ENCODE assay signal across 17 cellular contexts in the genomic region with DNA sequence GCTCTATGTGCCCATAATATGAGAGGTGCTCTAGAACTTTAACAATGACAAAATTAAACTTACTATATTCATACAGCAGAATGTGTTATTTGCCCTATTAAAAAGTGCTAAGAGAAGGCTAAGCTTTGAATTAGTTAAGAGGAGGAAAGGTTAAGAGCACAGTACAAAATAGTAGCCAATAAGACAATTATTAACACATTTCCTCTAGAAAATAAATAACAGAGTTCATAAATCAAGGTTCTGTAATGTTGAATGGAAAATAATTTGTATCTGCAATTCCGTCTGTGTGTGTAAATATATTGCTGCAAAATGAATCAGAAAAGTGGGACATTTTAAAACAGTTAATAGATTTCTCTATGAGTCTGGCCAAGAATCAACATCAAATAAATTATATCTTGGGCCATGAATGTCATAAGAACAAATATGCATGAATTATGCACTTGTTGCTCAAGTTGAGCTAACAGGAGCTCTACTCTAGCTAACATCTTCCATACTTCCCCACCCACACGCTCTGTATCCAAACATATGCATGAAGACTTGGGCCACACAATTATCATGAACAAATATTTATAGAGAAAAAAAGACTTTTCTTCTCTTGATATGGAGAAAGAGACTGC. TPM values are rescaled to one million over a fixed set of nuclear protein-coding genes. Genes with fewer than 3 reads are reported as not detected.
DNase-seq lines count a peak whose midpoint lies in the region; ATAC-seq, FAIRE-seq and TF ChIP-seq lines count a peak whose summit lies in the region.
"Had no signal": no experiment of that assay in that cellular context is flagged by ENCODE, and none has a peak within 500 bp of the region (broad histone marks: within the 10 kb centered on the region; RNA-seq: fewer than 3 reads in every experiment).

No MANE protein-coding gene starts in this region.

- CTCF ChIA-PET in A549 (lab: Yijun Ruan, JAX): no interaction called here

- no peaks in the 10 kb centered on the region for H3K36me3 Mint-ChIP-seq in nephron (ENCODE audit: low read depth)

- intact Hi-C loops in kidney (cut with DNase I) (no loop called here), testis (cut with DNase I; ENCODE audit: low total_unique reads) (no loop called here)

- ATAC-seq in A549 (peak; percentile 80 to 91), HG03432 (IDR thresholded peaks at IDR 0.05; ENCODE audit: unreplicated experiment) (no peak)

- H3K9me3 ChIP-seq in A549 (no peaks in the 10 kb centered on the region), kidney (ENCODE audit: control insufficient read depth in 1 of 2, low read length in 2 of 2) (no peaks in the 10 kb centered on the region), testis (no peaks in the 10 kb centered on the region)
- H3K9me3 ChIP-seq: Caco-2, Peyer's patch had no signal

- POLR2A ChIA-PET in A549 (lab: Yijun Ruan, JAX): interaction anchor here (0.5 kb wide), 1 partner anchor 147 kb away, joined by 4 read pairs; no protein-coding TSS in a partner anchor

- H3K36me3 ChIP-seq in kidney (ENCODE audit: control insufficient read depth in 1 of 2, insufficient read depth in 2 of 2, low read length in 2 of 2) (no peaks in the 10 kb centered on the region), testis (ENCODE audit: low read depth, missing control alignments) (no peaks in the 10 kb centered on the region)
- H3K36me3 ChIP-seq: Peyer's patch had no signal

- H3K27ac Mint-ChIP-seq in nephron: peak overlapping the region; percentile 85 to 96 (median 92)
- H3K27ac Mint-ChIP-seq: CD4-positive, alpha-beta T cell had no signal

- WGBS in A549 (ENCODE audit: missing lambda C conversion rate): 4% methylated on average over 2 of the region's 2 CpGs
- whole genome bisulfite sequencing in testis, 2 donors: 81 to 87% methylated on average over 2 of the region's 2 CpGs

- DNase-seq in A549 (ENCODE audit: low read depth in 1 of 2, low spot score in 1 of 2): peak in 1 of 2 experiments; percentile 87
- peak; percentile 5 for DNase-seq in NCI-H69 (lab: John Stamatoyannopoulos, UW)
- no peak for DNase-seq in kidney
- DNase-seq in frontal cortex (ENCODE audit: low spot score in 2 of 2): no peak
- DNase-seq in testis: no peak
- no peak for DNase-seq in NCI-H1105 (lab: John Stamatoyannopoulos, UW)
- DNase-seq: Caco-2; CD4-positive, alpha-beta T cell; GOT3; KG1; NCI-H1694 treated with DMSO at 0.1 percent for 48 hours; Peyer's patch; Right ventricle myocardium superior had no signal

- peaks cover 3% of the 10 kb centered on the region for H3K27me3 Mint-ChIP-seq in nephron (ENCODE audit: low read depth)

- FAIRE-seq in A549 (lab: Jason Lieb, UNC) (no peak), kidney (lab: Jason Lieb, UNC) (peak; percentile 88), frontal cortex (lab: Jason Lieb, UNC) (no peak)
- FAIRE-seq: A204.1 had no signal

- no peak overlapping the region for H3K9ac ChIP-seq in kidney (ENCODE audit: low read length in 2 of 2)

- H3K4me2 ChIP-seq in A549: peak overlapping the region; percentile 72

- peaks cover 16% of the 10 kb centered on the region for H3K4me1 Mint-ChIP-seq in nephron

- TF ChIP-seq RAD21 in A549 (conservative IDR thresholded peaks at IDR 0.05 in 1 of 2, IDR thresholded peaks at IDR 0.05 in 1 of 2): 0 out of 5 replicates have a peak, but pooled peaks of 1 of the 2 experiments have one; percentile 7

- H3K4me3 Mint-ChIP-seq in nephron: no peak overlapping the region
- H3K4me3 Mint-ChIP-seq: CD4-positive, alpha-beta T cell had no signal

- H3K27ac ChIP-seq in A549 (peak overlapping the region in 1 of 2 experiments; percentile 64; a peak in 4 of 6 replicates), kidney (ENCODE audit: low read depth in 2 of 2, low read length in 2 of 2) (peak overlapping the region; percentile 35 to 52), testis (no peak overlapping the region)
- H3K27ac ChIP-seq: Peyer's patch had no signal

- H3K4me1 ChIP-seq in A549 (peaks cover 46% of the 10 kb centered on the region), kidney (ENCODE audit: control insufficient read depth in 1 of 2, insufficient read depth in 1 of 2, low read depth in 1 of 2, low read length in 2 of 2) (peaks cover 3 to 8% of the 10 kb centered on the region in 2 donors), testis (no peaks in the 10 kb centered on the region)
- H3K4me1 ChIP-seq: Peyer's patch had no signal

- H3K4me3 ChIP-seq in A549: no peak overlapping the region
- no peak overlapping the region for H3K4me3 ChIP-seq in kidney (ENCODE audit: low read length in 2 of 2)
- no peak overlapping the region for H3K4me3 ChIP-seq in testis
- H3K4me3 ChIP-seq: Peyer's patch had no signal

- no peaks in the 10 kb centered on the region for H3K27me3 ChIP-seq in testis
- H3K27me3 ChIP-seq: Peyer's patch had no signal

- peak; percentile 46 to 65; a peak in 3 of 5 replicates for TF ChIP-seq EP300 in A549 (IDR thresholded peaks at IDR 0.05)

- TF ChIP-seq CTCF in A549 (IDR thresholded peaks at IDR 0.05): no peak
- TF ChIP-seq CTCF in kidney (IDR thresholded peaks at IDR 0.05; ENCODE audit: borderline replicate concordance, extremely low read depth, insufficient read depth): no peak
- TF ChIP-seq CTCF in nephron (IDR thresholded peaks at IDR 0.05; ENCODE audit: unreplicated experiment in 3 of 3): no peak
- TF ChIP-seq CTCF in testis (IDR thresholded peaks at IDR 0.05): no peak

- no peaks in the 10 kb centered on the region for H3K9me3 Mint-ChIP-seq in nephron
- H3K9me3 Mint-ChIP-seq: CD4-positive, alpha-beta T cell had no signal

- no peak for TF ChIP-seq POLR2A in A549 (IDR thresholded peaks at IDR 0.05; ENCODE audit: low read length)
- no peak for TF ChIP-seq POLR2A in testis (IDR thresholded peaks at IDR 0.05)

TF ChIP-seq in A549, 52 proteins besides CTCF, POLR2A, EP300 and RAD21:
- peak; percentile 78 to 79 for TF ChIP-seq CEBPB (IDR thresholded peaks at IDR 0.05)
- TF ChIP-seq, protein P1, sequence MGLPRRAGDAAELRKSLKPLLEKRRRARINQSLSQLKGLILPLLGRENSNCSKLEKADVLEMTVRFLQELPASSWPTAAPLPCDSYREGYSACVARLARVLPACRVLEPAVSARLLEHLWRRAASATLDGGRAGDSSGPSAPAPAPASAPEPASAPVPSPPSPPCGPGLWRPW (IDR thresholded peaks at IDR 0.05): no peak
- peak; percentile 71 for TF ChIP-seq ZFP36 (IDR thresholded peaks at IDR 0.05; ENCODE audit: borderline replicate concordance, partially characterized antibody)
- no peak for TF ChIP-seq TP53 (CRISPR knock-in tag; IDR thresholded peaks at IDR 0.05)
- peak; percentile 91 for TF ChIP-seq GATA3 (IDR thresholded peaks at IDR 0.05; ENCODE audit: borderline replicate concordance)
- 0 out of 2 replicates have a peak, but pooled peaks have one; percentile 48 for TF ChIP-seq HOXB5 (CRISPR knock-in tag; IDR thresholded peaks at IDR 0.05)
- TF ChIP-seq, protein P2, sequence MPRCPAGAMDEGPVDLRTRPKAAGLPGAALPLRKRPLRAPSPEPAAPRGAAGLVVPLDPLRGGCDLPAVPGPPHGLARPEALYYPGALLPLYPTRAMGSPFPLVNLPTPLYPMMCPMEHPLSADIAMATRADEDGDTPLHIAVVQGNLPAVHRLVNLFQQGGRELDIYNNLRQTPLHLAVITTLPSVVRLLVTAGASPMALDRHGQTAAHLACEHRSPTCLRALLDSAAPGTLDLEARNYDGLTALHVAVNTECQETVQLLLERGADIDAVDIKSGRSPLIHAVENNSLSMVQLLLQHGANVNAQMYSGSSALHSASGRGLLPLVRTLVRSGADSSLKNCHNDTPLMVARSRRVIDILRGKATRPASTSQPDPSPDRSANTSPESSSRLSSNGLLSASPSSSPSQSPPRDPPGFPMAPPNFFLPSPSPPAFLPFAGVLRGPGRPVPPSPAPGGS (IDR thresholded peaks at IDR 0.05): peak; percentile 77; the same call in 2 of the 3 replicates
- TF ChIP-seq ESRRA (IDR thresholded peaks at IDR 0.05; ENCODE audit: borderline replicate concordance, low read length): no peak
- TF ChIP-seq JUNB (IDR thresholded peaks at IDR 0.05): peak; percentile 81
- no peak for TF ChIP-seq NPAS2 (CRISPR knock-in tag; IDR thresholded peaks at IDR 0.05; ENCODE audit: borderline replicate concordance)
- no peak for TF ChIP-seq FOSL2 (IDR thresholded peaks at IDR 0.05)
- peak; percentile 77 for TF ChIP-seq FOSL2 (CRISPR knock-in tag; IDR thresholded peaks at IDR 0.05)
- peak in 1 of 2 experiments; percentile 24; a peak in 1 of 5 replicates for TF ChIP-seq JUN (IDR thresholded peaks at IDR 0.05)
- peak; percentile 63; the same call in 1 of the 2 replicates for TF ChIP-seq HOXB13 (CRISPR knock-in tag; IDR thresholded peaks at IDR 0.05; ENCODE audit: low read depth)
- no peak for TF ChIP-seq EHMT2 (IDR thresholded peaks at IDR 0.05; ENCODE audit: low read depth)
TF ChIP-seq in A549: peak in this region for 9.

RNA-seq across cellular contexts. Expression of a gene that starts 14.2 kb away (rescaled TPM):
- polyA plus RNA-seq in A549 (2011; rRNA removed) (1.4 and 1.6 TPM in 2 replicates), A549 (2017; fragmentation: RNase III; extraction: RNeasy Plus Mini Kit Qiagen cat#74134 plus additional on column Dnase treatment) (0.16 to 0.28 TPM (median 0.27 TPM) in 3 replicates), kidney (ENCODE audit: insufficient read depth, low read depth, low replicate concordance) (16.3 TPM), testis (ENCODE audit: insufficient read depth, low read depth, low replicate concordance) (0.42 TPM)
- polyA plus RNA-seq in A549 (2012; cell fraction: cytosol; rRNA removed): 0.03 TPM in 2 replicates
- polyA plus RNA-seq in A549 (2012; cell fraction: nucleus; rRNA removed): 0.02 and 0.13 TPM in 2 replicates
- 0.54 and 0.87 TPM in 2 replicates for polyA minus RNA-seq in A549 (2011; rRNA and poly(A)+ RNA removed)
- total RNA-seq in kidney (7.3 TPM), frontal cortex (0.41 TPM), testis (under 1 TPM in 1 of 2 donors, not detected in 1; 0.06 TPM)
- total RNA-seq: Caco-2; CD4-positive, alpha-beta T cell had no signal
- polyA plus RNA-seq: BJ had no signal

RNA-seq across cellular contexts. Expression of a gene that starts 45.3 kb away (rescaled TPM):
- 35.7 and 45.0 TPM in 2 replicates for polyA plus RNA-seq in A549 (2011; rRNA removed)
- 4.3 TPM in 2 replicates for polyA plus RNA-seq in A549 (2012; cell fraction: cytosol; rRNA removed)
- polyA plus RNA-seq in A549 (2012; cell fraction: nucleus; rRNA removed): 12.7 and 22.0 TPM in 2 replicates
- polyA plus RNA-seq in A549 (2017; fragmentation: RNase III; extraction: RNeasy Plus Mini Kit Qiagen cat#74134 plus additional on column Dnase treatment): 12.7 to 17.0 TPM (median 15.3 TPM) in 3 replicates
- polyA minus RNA-seq in A549 (2011; rRNA and poly(A)+ RNA removed): 4.0 and 4.5 TPM in 2 replicates
- total RNA-seq in kidney: not detected
- polyA plus RNA-seq in kidney (ENCODE audit: insufficient read depth, low read depth, low replicate concordance): not detected
- total RNA-seq in frontal cortex: not detected
- total RNA-seq in testis: under 1 TPM in 1 of 2 donors, not detected in 1; 0.31 TPM
- 0.25 TPM for polyA plus RNA-seq in testis (ENCODE audit: insufficient read depth, low read depth, low replicate concordance)
- total RNA-seq: CD4-positive, alpha-beta T cell; Right ventricle myocardium superior had no signal
- polyA plus RNA-seq: BJ had no signal

Comparison
In these comparisons a context has a peak if more than half of its experiments do, and no peak if none do; other contexts are left out.
1. H3K27ac ChIP-seq: peak in kidney (2 of 2); none in testis (0 of 2).